Comparison of ENCODE assay signal across 21 cellular contexts in genomic region chr12:85733441-85733840, GRCh38.
DNase-seq lines count a peak whose midpoint lies in the region; ATAC-seq, FAIRE-seq and TF ChIP-seq lines count a peak whose summit lies in the region.
"Had no signal": no experiment of that assay in that cellular context is flagged by ENCODE, and none has a peak within 500 bp of the region (broad histone marks: within the 10 kb centered on the region; RNA-seq: fewer than 3 reads in every experiment).

No MANE protein-coding gene starts in this region.

- no peaks in the 10 kb centered on the region for H3K36me3 Mint-ChIP-seq in activated CD4-positive, alpha-beta T cell treated with anti-CD3 and anti-CD28 coated beads for 36 hours (ENCODE audit: low read depth)
- no peaks in the 10 kb centered on the region for H3K36me3 Mint-ChIP-seq in glutamatergic neuron (ENCODE audit: unreplicated experiment)
- H3K36me3 Mint-ChIP-seq: natural killer cell treated with Interleukin-12 subunit alpha and Interleukin-12 subunit beta and Interleukin-15 and Interleukin-18, amount 100 ng/mL, for 72 hours had no signal

- no peak overlapping the region for H3K4me3 Mint-ChIP-seq in activated CD4-positive, alpha-beta T cell treated with anti-CD3 and anti-CD28 coated beads for 36 hours
- H3K4me3 Mint-ChIP-seq in glutamatergic neuron (ENCODE audit: unreplicated experiment), result no peak overlapping the region
- H3K4me3 Mint-ChIP-seq: central memory CD8-positive, alpha-beta T cell; natural killer cell treated with Interleukin-12 subunit alpha and Interleukin-12 subunit beta and Interleukin-15 and Interleukin-18, amount 100 ng/mL, for 72 hours had no signal

- CTCF ChIA-PET in activated CD4-positive, alpha-beta T cell treated with anti-CD3 and anti-CD28 coated beads for 36 hours (lab: Charles Lee), result no interaction called here

- intact Hi-C loops in activated CD4-positive, alpha-beta T cell treated with anti-CD3 and anti-CD28 coated beads for 36 hours (cut with DNase I, micrococcal nuclease), result no loop called here

- H3K27ac Mint-ChIP-seq in activated CD4-positive, alpha-beta T cell treated with anti-CD3 and anti-CD28 coated beads for 36 hours, result no peak overlapping the region
- no peak overlapping the region for H3K27ac Mint-ChIP-seq in glutamatergic neuron (ENCODE audit: unreplicated experiment)
- H3K27ac Mint-ChIP-seq: natural killer cell treated with Interleukin-12 subunit alpha and Interleukin-12 subunit beta and Interleukin-15 and Interleukin-18, amount 100 ng/mL, for 72 hours had no signal

- FAIRE-seq in bronchial epithelial cell (lab: Jason Lieb, UNC), result peak; percentile 23
- FAIRE-seq: A204.1, GM12891 had no signal

- H3K9me3 Mint-ChIP-seq in activated CD4-positive, alpha-beta T cell treated with anti-CD3 and anti-CD28 coated beads for 36 hours (ENCODE audit: low read depth), result peaks cover 4% of the 10 kb centered on the region
- H3K9me3 Mint-ChIP-seq in glutamatergic neuron (ENCODE audit: unreplicated experiment), result no peaks in the 10 kb centered on the region
- H3K9me3 Mint-ChIP-seq: natural killer cell treated with Interleukin-12 subunit alpha and Interleukin-12 subunit beta and Interleukin-15 and Interleukin-18, amount 100 ng/mL, for 72 hours had no signal

- TF ChIP-seq CTCF in bronchial epithelial cell (IDR thresholded peaks at IDR 0.05; ENCODE audit: insufficient read depth, low read length, severe bottlenecking) (no peak), glutamatergic neuron (IDR thresholded peaks at IDR 0.05; ENCODE audit: partially characterized antibody, unreplicated experiment) (no peak)

- no peak for ATAC-seq in activated CD4-positive, alpha-beta T cell treated with anti-CD3 and anti-CD28 coated beads for 36 hours
- no peak for ATAC-seq in HG03378 (IDR thresholded peaks at IDR 0.05; ENCODE audit: unreplicated experiment)
- ATAC-seq: esophagus mucosa; natural killer cell treated with Interleukin-12 subunit alpha and Interleukin-12 subunit beta and Interleukin-15 and Interleukin-18, amount 100 ng/mL, for 72 hours; Panc1 had no signal

- H3K4me3 ChIP-seq in bronchial epithelial cell (ENCODE audit: low read depth, low read length), result no peak overlapping the region
- H3K4me3 ChIP-seq: BLaER1 treated with 17β-estradiol and CSF1 and Interleukin-3, amounts not matched to agents 10 nM and 100 nM had no signal

- H3K4me1 Mint-ChIP-seq in activated CD4-positive, alpha-beta T cell treated with anti-CD3 and anti-CD28 coated beads for 36 hours, result no peaks in the 10 kb centered on the region
- H3K4me1 Mint-ChIP-seq in glutamatergic neuron (ENCODE audit: low read depth, unreplicated experiment), result no peaks in the 10 kb centered on the region
- H3K4me1 Mint-ChIP-seq: central memory CD8-positive, alpha-beta T cell had no signal

- POLR2A ChIA-PET in activated CD4-positive, alpha-beta T cell treated with anti-CD3 and anti-CD28 coated beads for 36 hours (lab: Charles Lee), result no interaction called here

- H3K27me3 Mint-ChIP-seq in activated CD4-positive, alpha-beta T cell treated with anti-CD3 and anti-CD28 coated beads for 36 hours, result no peaks in the 10 kb centered on the region
- no peaks in the 10 kb centered on the region for H3K27me3 Mint-ChIP-seq in glutamatergic neuron (ENCODE audit: unreplicated experiment)
- H3K27me3 Mint-ChIP-seq: central memory CD8-positive, alpha-beta T cell; natural killer cell treated with Interleukin-12 subunit alpha and Interleukin-12 subunit beta and Interleukin-15 and Interleukin-18, amount 100 ng/mL, for 72 hours had no signal

- H3K27me3 ChIP-seq in bronchial epithelial cell (ENCODE audit: control insufficient read depth, insufficient read depth, low read length), result no peaks in the 10 kb centered on the region
- H3K27me3 ChIP-seq: BLaER1 treated with 17β-estradiol and CSF1 and Interleukin-3, amounts not matched to agents 10 nM and 100 nM had no signal

- DNase-seq in AG20443 (ENCODE audit: low spot score), result peak; percentile 11
- peak; percentile 67 for DNase-seq in NCI-H226
- DNase-seq in bronchial epithelial cell (ENCODE audit: low read depth), result peak; percentile 63
- peak; percentile 87 for DNase-seq in foreskin melanocyte
- no peak for DNase-seq in activated CD4-positive, alpha-beta T cell treated with anti-CD3 and anti-CD28 coated beads for 36 hours
- DNase-seq in glutamatergic neuron, result no peak
- no peak for DNase-seq in NCI-H2196 treated with DMSO at 0.1 percent for 48 hours (lab: John Stamatoyannopoulos, UW; ENCODE audit: unreplicated experiment)
- DNase-seq: activated CD4-positive, alpha-beta T cell treated with anti-CD3 and anti-CD28 coated beads for 4 hours; activated effector memory CD4-positive, alpha-beta T cell treated with Interleukin-2 at 50 U/mL for 16 hours; H7; NCI-H1436; NCI-H774; substantia nigra had no signal

- H3K36me3 ChIP-seq in bronchial epithelial cell (ENCODE audit: control insufficient read depth, insufficient read depth, low read length), result no peaks in the 10 kb centered on the region
- H3K36me3 ChIP-seq: BLaER1 treated with 17β-estradiol and CSF1 and Interleukin-3, amounts not matched to agents 10 nM and 100 nM had no signal

Comparison
In these comparisons a context has a peak if more than half of its experiments do, and no peak if none do; other contexts are left out.
1. DNase-seq: peak in AG20443 (single experiment), NCI-H226 (single experiment), bronchial epithelial cell (single experiment) and foreskin melanocyte (single experiment); none in activated CD4-positive, alpha-beta T cell treated with anti-CD3 and anti-CD28 coated beads for 36 hours (single experiment), glutamatergic neuron (single experiment) and NCI-H2196 treated with DMSO at 0.1 percent for 48 hours (single experiment).